Comparison of ENCODE assay signal across 15 cellular contexts in genomic region chr1:186165303-186165702, GRCh38.
"Had no signal": no experiment of that assay in that cellular context is flagged by ENCODE, and none has a peak within 500 bp of the region (broad histone marks: within the 10 kb centered on the region; RNA-seq: fewer than 3 reads in every experiment).

No MANE protein-coding gene starts in this region.

- H3K36me3 ChIP-seq: right lobe of liver, suprapubic skin had no signal

- H3K9me3 ChIP-seq: psoas muscle, right lobe of liver, suprapubic skin had no signal

- H3K9me3 Mint-ChIP-seq: activated T-helper 2 cell treated with anti-CD3 and anti-CD28 coated beads, Interferon-gamma antibody, Interleukin-2, Interleukin-4, amounts not matched to agents 10 μg/mL and 5 μg/mL and 100 μg/mL, durations not matched to agents 14 hours and 24 hours and 36 hours had no signal

- ATAC-seq: psoas muscle had no signal

- H3K27me3 ChIP-seq: right lobe of liver, spleen, suprapubic skin had no signal

- H3K4me3 ChIP-seq: dorsolateral prefrontal cortex, psoas muscle, right lobe of liver, spleen, suprapubic skin had no signal

- DNase-seq: activated CD4-positive, alpha-beta T cell treated with anti-CD3 and anti-CD28 coated beads for 1 hour; activated CD4-positive, alpha-beta T cell treated with anti-CD3 and anti-CD28 coated beads, Interleukin-2, amount 50 U/mL, for 4 hours; activated naive CD4-positive, alpha-beta T cell treated with anti-CD3 and anti-CD28 coated beads for 36 hours; activated T-cell treated with anti-CD3 and anti-CD28 coated beads for 4 hours; dorsolateral prefrontal cortex; head of caudate nucleus; psoas muscle; right lobe of liver; spleen; T-helper 1 cell; T1000; trophoblast cell had no signal

- H3K4me3 Mint-ChIP-seq: activated naive CD4-positive, alpha-beta T cell treated with anti-CD3 and anti-CD28 coated beads for 36 hours; stimulated activated naive CD8-positive, alpha-beta T cell treated with anti-CD3 and anti-CD28 coated beads, Interleukin-15, Interleukin-2, amounts not matched to agents 100 ng/mL and 50 ng/mL, for 24 hours had no signal

- H3K27ac Mint-ChIP-seq: activated naive CD4-positive, alpha-beta T cell treated with anti-CD3 and anti-CD28 coated beads for 36 hours; activated T-helper 2 cell treated with anti-CD3 and anti-CD28 coated beads, Interferon-gamma antibody, Interleukin-2, Interleukin-4, amounts not matched to agents 10 μg/mL and 5 μg/mL and 100 μg/mL, durations not matched to agents 14 hours and 24 hours and 36 hours; stimulated activated naive CD8-positive, alpha-beta T cell treated with anti-CD3 and anti-CD28 coated beads, Interleukin-15, Interleukin-2, amounts not matched to agents 100 ng/mL and 50 ng/mL, for 24 hours had no signal

- H3K27ac ChIP-seq: dorsolateral prefrontal cortex, psoas muscle, right lobe of liver, spleen, suprapubic skin had no signal

- H3K4me1 ChIP-seq: psoas muscle, right lobe of liver, spleen, suprapubic skin had no signal
